In genomic region chr17:10115536-10115932, GRCh38 we compare ENCODE assay signal across 10 cellular contexts.
DNase-seq lines count a peak whose midpoint lies in the region; ATAC-seq and TF ChIP-seq lines count a peak whose summit lies in the region.
"Had no signal": no experiment of that assay in that cellular context is flagged by ENCODE, and none has a peak within 500 bp of the region (broad histone marks: within the 10 kb centered on the region; RNA-seq: fewer than 3 reads in every experiment).

No MANE protein-coding gene starts in this region.

- CTCF ChIA-PET in AG04450 (lab: Charles Lee) = interaction anchor here (1.1 kb wide), 1 partner anchor 502 kb away, joined by 3 read pairs; no protein-coding TSS in a partner anchor

- H3K27me3 ChIP-seq in AG04450 (ENCODE audit: control insufficient read depth, insufficient read depth, low read length) (no peaks in the 10 kb centered on the region), Karpas-422 (ENCODE audit: low read length) (no peaks in the 10 kb centered on the region), psoas muscle (ENCODE audit: insufficient read depth in 3 of 3, low read length in 2 of 3) (peaks cover 0 to 6% (median 1%) of the 10 kb centered on the region in 3 donors)

- 69 to 82% (median 79%) methylated on average over 4 of the region's 4 CpGs for WGBS in psoas muscle, 3 donors

- ATAC-seq in psoas muscle (no peak), omental fat pad (ENCODE audit: low FRiP score) (no peak)

- H2AFZ ChIP-seq in Karpas-422 (ENCODE audit: low read length) = no peak overlapping the region

- H3K9me3 ChIP-seq in AG04450 (ENCODE audit: control insufficient read depth, insufficient read depth, low read length) = peaks cover 13% of the 10 kb centered on the region
- H3K9me3 ChIP-seq in Karpas-422 (ENCODE audit: low read length) = no peaks in the 10 kb centered on the region
- H3K9me3 ChIP-seq in psoas muscle = no peaks in the 10 kb centered on the region

- H3K27ac ChIP-seq in AG04450 (ENCODE audit: low read depth, low read length) (peak overlapping the region; percentile 95), Karpas-422 (ENCODE audit: low read length) (peak overlapping the region; percentile 95), coronary artery (peak overlapping the region in 1 of 2 donors; percentile 96), psoas muscle (no peak overlapping the region)

- H4K20me1 ChIP-seq in Karpas-422 (ENCODE audit: insufficient read depth, low read depth, low read length) = no peaks in the 10 kb centered on the region

- peak overlapping the region in 1 of 3 experiments; percentile 34 for H3K4me3 Mint-ChIP-seq in nephron

- H3K36me3 Mint-ChIP-seq in nephron (ENCODE audit: low read depth) = no peaks in the 10 kb centered on the region

- peaks cover 58% of the 10 kb centered on the region for H3K4me1 Mint-ChIP-seq in nephron

- TF ChIP-seq CTCF in AG04450 (IDR thresholded peaks at IDR 0.05; ENCODE audit: low read depth, low read length) (no peak), coronary artery (IDR thresholded peaks at IDR 0.05) (no peak), nephron (IDR thresholded peaks at IDR 0.05; ENCODE audit: unreplicated experiment in 3 of 3) (no peak), psoas muscle (IDR thresholded peaks at IDR 0.05) (no peak), omental fat pad (IDR thresholded peaks at IDR 0.05) (no peak)

- H3K9ac ChIP-seq in Karpas-422 (ENCODE audit: low read length) = peak overlapping the region; percentile 74

- intact Hi-C loops in psoas muscle (cut with DNase I) = loop anchor here in 1 of 2 donors (10.0 kb wide), 1 partner anchor 91 kb away; no protein-coding TSS in a partner anchor

- peak overlapping the region in 2 of 3 experiments; percentile 63 to 91 for H3K27ac Mint-ChIP-seq in nephron

- H3K27me3 Mint-ChIP-seq in nephron (ENCODE audit: low read depth) = peaks cover 36% of the 10 kb centered on the region

- DNase-seq in AG04450 (ENCODE audit: low read depth, low spot score) (no peak), Karpas-422 (no peak), coronary artery (ENCODE audit: low spot score) (no peak), psoas muscle (no peak), omental fat pad (ENCODE audit: low spot score) (no peak), anterior cingulate cortex (lab: John Stamatoyannopoulos, UW) (no peak)
- DNase-seq in effector CD8-positive, alpha-beta T cell (lab: John Stamatoyannopoulos, UW) = no peak
- DNase-seq: MM.1S had no signal

- H3K4me1 ChIP-seq in Karpas-422 (ENCODE audit: low read length) (peaks cover 76% of the 10 kb centered on the region), psoas muscle (peaks cover 4% of the 10 kb centered on the region)

- POLR2A ChIA-PET in AG04450 (lab: Yijun Ruan, JAX) = interaction anchor here (2.0 to 2.4 kb wide), 2 partner anchors 10 to 12 kb away, joined by 8 to 19 read pairs; no protein-coding TSS in a partner anchor

- H3K36me3 ChIP-seq in Karpas-422 (ENCODE audit: insufficient read depth, low read length) (no peaks in the 10 kb centered on the region), psoas muscle (ENCODE audit: insufficient read depth in 1 of 2, low read depth in 1 of 2) (no peaks in the 10 kb centered on the region)

- H3K4me3 ChIP-seq in AG04450 (ENCODE audit: low read depth, low read length) (no peak overlapping the region), Karpas-422 (ENCODE audit: low read length) (peak overlapping the region; percentile 14; the same call in 1 of the 2 replicates), coronary artery (peak overlapping the region; percentile 60), psoas muscle (no peak overlapping the region)

- H3K79me2 ChIP-seq in Karpas-422 (ENCODE audit: low read length) = no peaks in the 10 kb centered on the region

- H3K9me2 ChIP-seq in Karpas-422 (replicated peaks; ENCODE audit: insufficient read depth, low read length) = no peaks in the 10 kb centered on the region

- peak overlapping the region; percentile 79 for H3K4me2 ChIP-seq in Karpas-422 (ENCODE audit: low read depth, low read length, poor library complexity, severe bottlenecking)

- no peaks in the 10 kb centered on the region for H3K9me3 Mint-ChIP-seq in nephron
- H3K9me3 Mint-ChIP-seq: T-helper 1 cell treated with Interleukin-12 subunit alpha and Interleukin-12 subunit beta and Interleukin-4 antibody, amounts not matched to agents 30 μg/mL and 1 μg/mL, for 36 hours had no signal

Comparison
In these comparisons a context has a peak if more than half of its experiments do, and no peak if none do; other contexts are left out.
1. H3K4me3 ChIP-seq: peak in Karpas-422 (single experiment) and coronary artery (single experiment); none in AG04450 (single experiment) and psoas muscle (single experiment).